31 cellular contexts compared by ENCODE assay signal in the genomic region with DNA sequence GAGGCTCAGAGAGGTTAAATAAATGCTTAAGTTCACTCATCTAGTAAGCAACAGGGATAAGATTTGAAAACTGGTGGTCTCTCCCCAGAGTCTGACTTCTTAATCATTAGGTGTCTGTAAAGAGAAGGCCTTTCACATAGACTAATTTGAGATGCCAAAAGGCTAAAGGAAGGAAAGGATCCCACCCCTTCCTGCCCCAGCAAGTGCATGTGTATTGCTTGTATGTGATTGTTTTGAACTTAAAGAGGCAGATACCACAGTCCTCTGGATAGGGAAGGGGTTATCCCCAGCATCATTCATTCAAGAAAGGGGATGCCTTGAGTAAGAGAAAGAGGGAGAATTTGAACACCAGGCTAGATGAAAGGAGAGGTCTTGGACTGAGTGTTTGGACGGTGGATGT.
A peak's percentile ranks its signal among the peaks of the same experiment; 100 is the strongest.
DNase-seq lines count a peak whose midpoint lies in the region; ATAC-seq and TF ChIP-seq lines count a peak whose summit lies in the region.
"Had no signal": no experiment of that assay in that cellular context is flagged by ENCODE, and none has a peak within 500 bp of the region (broad histone marks: within the 10 kb centered on the region; RNA-seq: fewer than 3 reads in every experiment).

No MANE protein-coding gene starts in this region.

- H3K4me2 ChIP-seq in neural progenitor cell: no peak overlapping the region

- H3K4me1 ChIP-seq in right cardiac atrium (ENCODE audit: control insufficient read depth, insufficient read depth, low read length) (no peaks in the 10 kb centered on the region), esophagus muscularis mucosa (peaks cover 20 to 47% (median 31%) of the 10 kb centered on the region in 4 donors), neural progenitor cell (peaks cover 11% of the 10 kb centered on the region), upper lobe of right lung (peaks cover 46% of the 10 kb centered on the region)
- H3K4me1 ChIP-seq: pancreas had no signal

- TF ChIP-seq EP300 in esophagus muscularis mucosa (IDR thresholded peaks at IDR 0.05): no peak

- H4K20me1 ChIP-seq in neural progenitor cell (ENCODE audit: low read depth): no peaks in the 10 kb centered on the region

- peak overlapping the region; percentile 5 for H3K4me3 Mint-ChIP-seq in neural progenitor cell
- H3K4me3 Mint-ChIP-seq: activated naive CD4-positive, alpha-beta T cell treated with anti-CD3 and anti-CD28 coated beads, Interleukin-2, amount 50 U/mL, for 24 hours; B cell; IgD-negative memory B cell; natural killer cell treated with Interleukin-12 subunit alpha and Interleukin-12 subunit beta and Interleukin-15 and Interleukin-18, amount 100 ng/mL, for 72 hours had no signal

- no peak overlapping the region for H2AFZ ChIP-seq in neural progenitor cell (replicated peaks)

- H3F3A ChIP-seq in neural progenitor cell (ENCODE audit: low read depth): no peaks in the 10 kb centered on the region

- no peak for TF ChIP-seq CTCF in esophagus muscularis mucosa (IDR thresholded peaks at IDR 0.05)
- TF ChIP-seq CTCF in neural progenitor cell (IDR thresholded peaks at IDR 0.05): no peak
- TF ChIP-seq CTCF in upper lobe of right lung (IDR thresholded peaks at IDR 0.05): no peak

- H3K9me3 ChIP-seq in right cardiac atrium (ENCODE audit: control insufficient read depth, low read length) (no peaks in the 10 kb centered on the region), esophagus muscularis mucosa (no peaks in the 10 kb centered on the region), neural progenitor cell (ENCODE audit: low read depth) (no peaks in the 10 kb centered on the region), upper lobe of right lung (no peaks in the 10 kb centered on the region)
- H3K9me3 ChIP-seq: mucosa of descending colon, pancreas, SJCRH30, stomach, tibial artery had no signal

- H3K9me3 Mint-ChIP-seq in neural progenitor cell: no peaks in the 10 kb centered on the region
- H3K9me3 Mint-ChIP-seq: activated naive CD4-positive, alpha-beta T cell treated with anti-CD3 and anti-CD28 coated beads, Interleukin-2, amount 50 U/mL, for 24 hours; IgD-negative memory B cell had no signal

- ATAC-seq in right cardiac atrium: peak in 1 of 2 donors; percentile 69
- ATAC-seq in Right ventricle myocardium superior (ENCODE audit: poor library complexity): no peak
- ATAC-seq in upper lobe of right lung: no peak
- no peak for ATAC-seq in HG03139 (IDR thresholded peaks at IDR 0.05; ENCODE audit: unreplicated experiment)
- ATAC-seq in GM19328 (IDR thresholded peaks at IDR 0.05; ENCODE audit: unreplicated experiment): no peak
- ATAC-seq: mucosa of descending colon; natural killer cell treated with Interleukin-12 subunit alpha and Interleukin-12 subunit beta and Interleukin-15 and Interleukin-18, amount 100 ng/mL, for 72 hours; Panc1; pancreas had no signal

- intact Hi-C loops in right cardiac atrium (cut with DNase I) (no loop called here), Right ventricle myocardium superior (cut with DNase I) (no loop called here), esophagus muscularis mucosa (cut with DNase I) (no loop called here), upper lobe of right lung (cut with DNase I) (no loop called here)

- H3K27ac ChIP-seq in right cardiac atrium (ENCODE audit: low read length) (peak overlapping the region; percentile 75), esophagus muscularis mucosa (replicated peaks in 1 of 4) (peak overlapping the region in 3 of 4 donors; percentile 31 to 33 (median 32)), neural progenitor cell (no peak overlapping the region), upper lobe of right lung (peak overlapping the region; percentile 78)
- H3K27ac ChIP-seq: pancreas, SJCRH30, tibial artery had no signal

- H3K36me3 Mint-ChIP-seq in neural progenitor cell: no peaks in the 10 kb centered on the region
- H3K36me3 Mint-ChIP-seq: activated naive CD4-positive, alpha-beta T cell treated with anti-CD3 and anti-CD28 coated beads, Interleukin-2, amount 50 U/mL, for 24 hours; IgD-negative memory B cell; natural killer cell treated with Interleukin-12 subunit alpha and Interleukin-12 subunit beta and Interleukin-15 and Interleukin-18, amount 100 ng/mL, for 72 hours had no signal

- H3K79me2 ChIP-seq in neural progenitor cell (ENCODE audit: low read depth): no peaks in the 10 kb centered on the region

- no peak for TF ChIP-seq POLR2A in esophagus muscularis mucosa (IDR thresholded peaks at IDR 0.05; ENCODE audit: low read depth)

- no peaks in the 10 kb centered on the region for H3K36me3 ChIP-seq in esophagus muscularis mucosa
- no peaks in the 10 kb centered on the region for H3K36me3 ChIP-seq in neural progenitor cell
- no peaks in the 10 kb centered on the region for H3K36me3 ChIP-seq in upper lobe of right lung
- H3K36me3 ChIP-seq: pancreas, SJCRH30, stomach, tibial artery had no signal

- no peak overlapping the region for H3K9ac ChIP-seq in neural progenitor cell

- H3K4me1 Mint-ChIP-seq in neural progenitor cell: peaks cover 50% of the 10 kb centered on the region
- H3K4me1 Mint-ChIP-seq: activated naive CD4-positive, alpha-beta T cell treated with anti-CD3 and anti-CD28 coated beads, Interleukin-2, amount 50 U/mL, for 24 hours; B cell had no signal

- H3K27me3 Mint-ChIP-seq in neural progenitor cell (ENCODE audit: insufficient read depth, low read depth): peaks cover 7% of the 10 kb centered on the region
- H3K27me3 Mint-ChIP-seq: activated naive CD4-positive, alpha-beta T cell treated with anti-CD3 and anti-CD28 coated beads, Interleukin-2, amount 50 U/mL, for 24 hours; B cell; natural killer cell treated with Interleukin-12 subunit alpha and Interleukin-12 subunit beta and Interleukin-15 and Interleukin-18, amount 100 ng/mL, for 72 hours had no signal

- H3K27me3 ChIP-seq in right cardiac atrium (ENCODE audit: control insufficient read depth, insufficient read depth) (no peaks in the 10 kb centered on the region), esophagus muscularis mucosa (no peaks in the 10 kb centered on the region), neural progenitor cell (no peaks in the 10 kb centered on the region), upper lobe of right lung (no peaks in the 10 kb centered on the region)
- H3K27me3 ChIP-seq: pancreas, SJCRH30, stomach, tibial artery had no signal

- H3K27ac Mint-ChIP-seq in neural progenitor cell: peak overlapping the region; percentile 70
- H3K27ac Mint-ChIP-seq: activated naive CD4-positive, alpha-beta T cell treated with anti-CD3 and anti-CD28 coated beads, Interleukin-2, amount 50 U/mL, for 24 hours; B cell; natural killer cell treated with Interleukin-12 subunit alpha and Interleukin-12 subunit beta and Interleukin-15 and Interleukin-18, amount 100 ng/mL, for 72 hours had no signal

- DNase-seq in right cardiac atrium (no peak), Right ventricle myocardium superior (no peak), esophagus muscularis mucosa (ENCODE audit: extremely low spot score) (no peak), neural progenitor cell (ENCODE audit: low spot score) (no peak), upper lobe of right lung (no peak), DMS 273 (lab: John Stamatoyannopoulos, UW; ENCODE audit: unreplicated experiment) (no peak)
- DNase-seq: ACHN; activated CD8-positive, alpha-beta memory T cell treated with anti-CD3 and anti-CD28 coated beads for 24 hours; amniotic stem cell; DMS53; glutamatergic neuron; HCEC 1CT; islet precursor cell; mucosa of descending colon; NCI-H1436 treated with DMSO at 0.1 percent for 48 hours; NCI-H2107; NCI-H774; pancreas; retina; SJCRH30; stimulated activated CD4-positive, alpha-beta T cell treated with anti-CD3 and anti-CD28 coated beads, Interleukin-2, amount 100 ng/mL, for 24 hours; stomach; T-helper 9 cell; tibial artery had no signal

- no peak overlapping the region for H3K4me3 ChIP-seq in right cardiac atrium (ENCODE audit: low read length)
- no peak overlapping the region for H3K4me3 ChIP-seq in esophagus muscularis mucosa
- H3K4me3 ChIP-seq in neural progenitor cell: no peak overlapping the region
- no peak overlapping the region for H3K4me3 ChIP-seq in upper lobe of right lung
- H3K4me3 ChIP-seq: mucosa of descending colon, pancreas, SJCRH30, stomach, tibial artery had no signal

- WGBS in right cardiac atrium: 33% methylated on average over 1 of the region's 1 CpG
- WGBS in esophagus muscularis mucosa: 73% methylated on average over 1 of the region's 1 CpG
